30 cellular contexts compared by ENCODE assay signal in the genomic region with DNA sequence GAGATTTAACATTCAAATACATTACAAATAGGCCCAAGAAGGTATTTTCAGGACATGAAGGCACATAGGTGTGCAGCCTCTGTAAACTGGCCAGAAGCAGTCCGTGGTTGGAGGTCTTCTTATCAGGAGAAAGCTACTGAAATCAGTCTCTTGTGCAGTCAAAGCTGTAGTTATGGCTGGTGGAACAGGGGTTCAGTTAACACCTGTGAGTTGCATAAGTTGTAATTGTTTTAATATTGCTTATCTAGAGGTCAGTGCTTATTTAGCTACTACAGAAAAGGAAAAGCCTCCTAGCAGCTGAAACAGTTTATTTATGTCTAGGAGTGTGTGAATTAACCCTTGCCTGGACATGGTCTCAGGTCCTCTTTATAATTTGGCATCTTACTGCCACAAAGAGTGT.
"Had no signal": no experiment of that assay in that cellular context is flagged by ENCODE, and none has a peak within 500 bp of the region (broad histone marks: within the 10 kb centered on the region; RNA-seq: fewer than 3 reads in every experiment).

No MANE protein-coding gene starts in this region.

- ATAC-seq: activated CD8-positive, alpha-beta T cell treated with anti-CD3 and anti-CD28 coated beads for 36 hours; activated naive CD8-positive, alpha-beta T cell treated with anti-CD3 and anti-CD28 coated beads, Interleukin-2, amount 50 U/mL, for 24 hours; activated T-cell treated with anti-CD3 and anti-CD28 coated beads, Interleukin-2, amount 50 U/mL, for 4 hours; activated T-cell treated with anti-CD3 and anti-CD28 coated beads, Interleukin-2, amount 50 U/mL, for 72 hours; activated T-helper 17 cell treated with anti-CD3 and anti-CD28 coated beads, Interleukin-2, amount 50 U/mL, for 72 hours had no signal

- H3K4me3 ChIP-seq: ascending aorta, cardiac muscle cell had no signal

- FAIRE-seq: bronchial epithelial cell, TTC549 had no signal

- H3K4me1 ChIP-seq: ascending aorta had no signal

- H3K36me3 ChIP-seq: ascending aorta, cardiac muscle cell had no signal

- H3K27me3 ChIP-seq: ascending aorta, cardiac muscle cell had no signal

- H3K9me3 ChIP-seq: ascending aorta had no signal

- H3K27ac ChIP-seq: ascending aorta, cardiac muscle cell, VCaP had no signal

- DNase-seq: activated B cell treated with CpG ODN at 0.5 μM for 24 hours; activated CD4-positive, alpha-beta memory T cell treated with anti-CD3 and anti-CD28 coated beads for 36 hours; activated CD4-positive, alpha-beta T cell treated with anti-CD3 and anti-CD28 coated beads for 4 hours; activated CD4-positive, alpha-beta T cell treated with anti-CD3 and anti-CD28 coated beads, Interleukin-2, amount 10 ng/mL, durations not matched to agents 24 days and 14 days; activated CD4-positive, alpha-beta T cell treated with anti-CD3 and anti-CD28 coated beads, Interleukin-2, amount 50 U/mL, for 1 hour; activated CD4-positive, alpha-beta T cell treated with anti-CD3 and anti-CD28 coated beads, Interleukin-2, amount 50 U/mL, for 4 hours; activated CD4-positive, CD25-positive, alpha-beta regulatory T cell treated with anti-CD3 and anti-CD28 coated beads, Interleukin-2, amount 50 U/mL, for 72 hours; activated CD8-positive, alpha-beta memory T cell treated with anti-CD3 and anti-CD28 coated beads, Interleukin-2, amount 50 U/mL, for 4 hours; activated CD8-positive, alpha-beta T cell treated with anti-CD3 and anti-CD28 coated beads for 36 hours; activated gamma-delta T cell; activated naive CD4-positive, alpha-beta T cell treated with anti-CD3 and anti-CD28 coated beads, Interleukin-2, amount 10 ng/mL, durations not matched to agents 7 days and 5 days; activated naive CD4-positive, alpha-beta T cell treated with Interleukin-2 at 50 U/mL for 16 hours; activated naive CD8-positive, alpha-beta T cell treated with anti-CD3 and anti-CD28 coated beads, Interleukin-2, amount 10 ng/mL, durations not matched to agents 7 days and 5 days; activated naive CD8-positive, alpha-beta T cell treated with anti-CD3 and anti-CD28 coated beads, Interleukin-2, amount 50 U/mL, for 24 hours; activated T-cell treated with anti-CD3 and anti-CD28 coated beads for 4 hours; activated T-cell treated with anti-CD3 and anti-CD28 coated beads, Interleukin-2, amount 50 U/mL, for 1 hour; activated T-cell treated with anti-CD3 and anti-CD28 coated beads, Interleukin-2, amount 50 U/mL, for 4 hours; activated T-cell treated with anti-CD3 and anti-CD28 coated beads, Interleukin-2, amount 50 U/mL, for 72 hours; amygdala; anterior cingulate cortex; caudate nucleus; cerebellar nuclear complex; T-helper 2 cell; T-helper 9 cell had no signal
